ENCODE assay signal across 6 cellular contexts in genomic region chr6:5357486-5357885, GRCh38.
"Had no signal": no experiment of that assay in that cellular context is flagged by ENCODE, and none has a peak within 500 bp of the region (broad histone marks: within the 10 kb centered on the region; RNA-seq: fewer than 3 reads in every experiment).

No MANE protein-coding gene starts in this region.

- ATAC-seq: GM12878 had no signal

- DNase-seq: GDM1, GF-D8 had no signal

- FAIRE-seq: GM12878, GM12892, GM18507, GM19239 had no signal

- H3K4me3 ChIP-seq: GM12878 had no signal
